1 cellular context compared by ENCODE assay signal in the genomic region with DNA sequence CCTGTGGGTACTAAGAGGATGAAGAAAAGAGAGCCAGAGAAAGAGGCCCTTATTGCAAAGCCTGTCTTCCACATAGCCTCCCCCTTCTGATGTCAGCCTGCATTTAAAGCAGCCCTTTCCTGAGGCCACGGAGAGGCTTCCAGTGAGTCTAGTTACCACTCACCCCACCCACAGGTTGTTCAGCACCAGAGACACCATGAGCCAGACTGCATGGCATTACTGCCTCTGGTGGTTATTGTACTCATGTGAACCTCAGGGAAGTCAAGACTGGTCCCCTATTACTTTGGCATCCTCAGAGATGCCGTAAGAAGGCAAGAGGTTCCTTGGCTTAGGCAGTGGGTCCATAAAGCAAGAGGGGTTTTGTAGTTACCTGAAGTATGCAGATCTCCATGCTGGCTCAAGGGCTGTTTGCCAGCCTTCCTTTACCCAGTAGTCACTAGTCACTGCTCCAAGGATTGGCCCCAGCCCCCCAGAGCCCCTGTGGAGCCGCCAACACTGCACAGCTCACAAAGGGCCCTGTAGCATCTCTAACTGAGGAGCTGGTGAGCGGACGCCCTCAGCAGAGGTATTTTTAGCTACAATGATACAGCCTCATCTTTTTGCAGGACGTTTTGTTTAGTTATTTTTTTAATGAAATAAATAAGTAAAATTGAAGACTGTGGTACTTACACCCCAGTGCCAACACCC.
TF ChIP-seq lines count a peak whose summit lies in the region.

No MANE protein-coding gene starts in this region.

TF ChIP-seq in HepG2, 621 proteins besides CTCF, POLR2A, EP300 and RAD21:
- TF ChIP-seq STAG1 (CRISPR knock-in tag; IDR thresholded peaks at IDR 0.05) (peak; percentile 36), RFXAP (CRISPR knock-in tag; IDR thresholded peaks at IDR 0.05; ENCODE audit: borderline replicate concordance) (no peak)
